Comparison of ENCODE assay signal across 8 cellular contexts in genomic region chr4:39365931-39366771, GRCh38. TPM values are rescaled to one million over a fixed set of nuclear protein-coding genes. Genes with fewer than 3 reads are reported as not detected.
DNase-seq lines count a peak whose midpoint lies in the region; ATAC-seq and TF ChIP-seq lines count a peak whose summit lies in the region.

TSS of gene RFC1 (minus strand) at chr4:39366362. CDS start at chr4:39366241, 121 bp downstream.

- TF ChIP-seq POLR2A in Peyer's patch (IDR thresholded peaks at IDR 0.05) (peak in 1 of 2 donors; percentile 46), esophagus squamous epithelium (IDR thresholded peaks at IDR 0.05) (peak in 2 of 4 donors; percentile 19 to 66)

- H3K36me3 ChIP-seq in Peyer's patch (no peaks in the 10 kb centered on the region), esophagus squamous epithelium (peaks cover 0 to 7% (median 0%) of the 10 kb centered on the region in 3 donors)

- in situ Hi-C loops in Caki2 (cut with HindIII; ENCODE audit: low pct_unique_long_range_greater_than_20kb, low sequenced_read_pairs) = no loop called here

- WGBS in esophagus squamous epithelium, 2 donors = 3 to 9% methylated on average over 19 to 27 of the region's 55 CpGs

- H3K27ac ChIP-seq in Peyer's patch = peak within 1 kb of the TSS; percentile 78 to 90 (median 82)
- peak within 1 kb of the TSS; percentile 87 to 96 (median 94) for H3K27ac ChIP-seq in esophagus squamous epithelium

- H3K27me3 ChIP-seq in Peyer's patch (no peaks in the 10 kb centered on the region), esophagus squamous epithelium (no peaks in the 10 kb centered on the region)

- peak; percentile 81 for ATAC-seq in GM21515 (IDR thresholded peaks at IDR 0.05; ENCODE audit: unreplicated experiment)

- intact Hi-C loops in esophagus squamous epithelium (cut with DNase I) = no loop called here

- TF ChIP-seq CTCF in Peyer's patch (IDR thresholded peaks at IDR 0.05) (no peak), esophagus squamous epithelium (IDR thresholded peaks at IDR 0.05) (peak in 1 of 6 experiments; percentile 4)

- peak; percentile 84 for DNase-seq in Caki2 (ENCODE audit: low read depth)
- peak; percentile 88 for DNase-seq in Jurkat, Clone E6-1 (ENCODE audit: low read depth, low spot score)
- DNase-seq in Peyer's patch = peak; percentile 92 to 98 (median 97)
- DNase-seq in activated T-cell treated with anti-CD3 and anti-CD28 coated beads, Interleukin-2, amount 50 U/mL, for 48 hours = peak; percentile 95 to 96
- peak; percentile 55 for DNase-seq in esophagus squamous epithelium (lab: John Stamatoyannopoulos, UW)
- peak; percentile 93 for DNase-seq in myocyte (ENCODE audit: low read depth)
- DNase-seq in stimulated activated CD8-positive, alpha-beta memory T cell treated with anti-CD3 and anti-CD28 coated beads, Interleukin-7, amount 100 ng/mL, for 4 hours (ENCODE audit: low read depth in 2 of 2) = peak; percentile 86 to 89

- H3K9me3 ChIP-seq in Peyer's patch = peaks cover 0 to 2% (median 0%) of the 10 kb centered on the region in 4 donors
- H3K9me3 ChIP-seq in esophagus squamous epithelium = no peaks in the 10 kb centered on the region

- H3K4me3 ChIP-seq in Jurkat, Clone E6-1 (ENCODE audit: low read length) = peak within 1 kb of the TSS; percentile 89
- H3K4me3 ChIP-seq in Peyer's patch = peak within 1 kb of the TSS; percentile 71 to 98 (median 87)
- peak within 1 kb of the TSS; percentile 85 to 99 (median 96) for H3K4me3 ChIP-seq in esophagus squamous epithelium

- peaks cover 0 to 25% (median 2%) of the 10 kb centered on the region in 4 donors for H3K4me1 ChIP-seq in Peyer's patch
- H3K4me1 ChIP-seq in esophagus squamous epithelium = peaks cover 11 to 39% (median 22%) of the 10 kb centered on the region in 3 donors

RNA-seq across cellular contexts. Expression of gene RFC1, which starts in this region (rescaled TPM):
- 27.2 and 51.0 TPM in 2 replicates for total RNA-seq in Caki2 (2014; rRNA removed; shearing (Covaris generic); ENCODE audit: low replicate concordance)
- polyA plus RNA-seq in Jurkat, Clone E6-1 (2012; ENCODE audit: insufficient read depth, insufficient read length) = 66.6 TPM
- total RNA-seq in Peyer's patch = 10 to 100 TPM; 15.0 to 49.5 (median 43.6) TPM
- 10 to 100 TPM; 19.8 to 34.2 (median 25.4) TPM for total RNA-seq in esophagus squamous epithelium
- 36.4 and 51.4 TPM in 2 replicates for total RNA-seq in myocyte
- 14.3 TPM for polyA plus RNA-seq in myocyte (2012)

Comparison
In these comparisons a context has a peak if more than half of its experiments do, and no peak if none do; other contexts are left out.
1. Peak in every context shown above with its lines: DNase-seq, ATAC-seq, H3K4me3 ChIP-seq and H3K27ac ChIP-seq.